1 cellular context compared by ENCODE assay signal in genomic region chr2:32750880-32751279, GRCh38.
TF ChIP-seq lines count a peak whose summit lies in the region.

No MANE protein-coding gene starts in this region.

TF ChIP-seq in SK-N-SH treated with all-trans-retinoic acid at 6 μM for 48 hours, 23 proteins besides CTCF, POLR2A, EP300 and RAD21 (continued from another document):
- TF ChIP-seq PATZ1 (CRISPR knock-in tag; IDR thresholded peaks at IDR 0.05; ENCODE audit: borderline replicate concordance), result no peak
- no peak for TF ChIP-seq ZC3H10 (CRISPR knock-in tag; IDR thresholded peaks at IDR 0.05)
TF ChIP-seq in SK-N-SH treated with all-trans-retinoic acid at 6 μM for 48 hours: peak in this region for 6.
